In the genomic region with DNA sequence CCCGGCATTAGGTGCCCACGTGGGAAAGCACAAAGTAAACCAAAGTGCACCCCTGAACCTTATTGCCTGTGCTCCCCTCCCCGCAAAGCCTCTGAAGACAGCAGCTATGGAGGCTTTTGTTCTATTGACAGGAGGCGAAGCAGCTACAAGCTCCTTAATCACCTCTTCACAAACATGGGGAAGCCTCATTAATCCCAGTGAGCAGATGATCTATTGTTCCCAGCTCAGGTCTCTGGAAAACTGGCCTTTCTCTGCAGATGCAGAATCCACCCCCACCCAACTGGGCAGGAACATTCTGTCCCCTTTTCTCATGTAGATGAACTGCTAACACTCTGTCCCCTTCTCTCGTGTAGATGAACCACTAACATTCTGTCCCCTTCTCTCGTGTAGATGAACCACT, we compare ENCODE assay signal across 1 cellular context.
TF ChIP-seq lines count a peak whose summit lies in the region.

No MANE protein-coding gene starts in this region.

TF ChIP-seq in H1, 55 proteins besides CTCF, POLR2A, EP300 and RAD21:
- no peak for TF ChIP-seq SIX5 (IDR thresholded peaks at IDR 0.05; ENCODE audit: low read depth, low read length)
- no peak for TF ChIP-seq PHF8 (conservative IDR thresholded peaks at IDR 0.05; ENCODE audit: low read depth, low read length)
- TF ChIP-seq CBX5 (IDR thresholded peaks at IDR 0.05; ENCODE audit: low read depth, low read length) = no peak
- no peak for TF ChIP-seq CTBP2 (IDR thresholded peaks at IDR 0.05; ENCODE audit: borderline replicate concordance, insufficient read depth, insufficient read length, low read length)
- TF ChIP-seq KDM5A (IDR thresholded peaks at IDR 0.05; ENCODE audit: low read length) = no peak
- no peak for TF ChIP-seq GABPA (IDR thresholded peaks at IDR 0.05; ENCODE audit: borderline replicate concordance, insufficient read depth, low read length)
